In the genomic region with DNA sequence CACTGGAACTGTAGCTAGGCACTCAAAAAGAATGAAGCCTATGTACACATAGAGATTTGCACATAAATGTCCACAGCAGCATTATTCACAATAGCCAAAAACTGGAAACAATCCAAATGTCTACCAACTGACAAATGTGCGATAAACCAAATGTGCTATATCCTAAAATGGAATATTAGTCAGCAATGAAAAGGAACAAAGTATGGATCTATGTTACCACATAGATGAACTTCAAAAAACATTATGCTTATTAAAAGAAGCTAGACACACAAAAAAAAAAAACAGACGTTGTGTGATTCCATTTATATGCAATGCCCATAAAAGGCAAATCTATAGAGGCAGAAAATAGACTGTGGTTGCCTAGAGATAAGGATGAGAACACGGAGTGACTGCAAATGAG, we compare ENCODE assay signal across 38 cellular contexts.
"Had no signal": no experiment of that assay in that cellular context is flagged by ENCODE, and none has a peak within 500 bp of the region (broad histone marks: within the 10 kb centered on the region; RNA-seq: fewer than 3 reads in every experiment).

No MANE protein-coding gene starts in this region.

- H3K4me3 ChIP-seq: adrenal gland, ascending aorta, body of pancreas, breast epithelium, cardiac muscle cell had no signal

- H3K4me1 Mint-ChIP-seq: central memory CD8-positive, alpha-beta T cell had no signal

- H3K36me3 Mint-ChIP-seq: activated naive CD4-positive, alpha-beta T cell treated with anti-CD3 and anti-CD28 coated beads, Interleukin-2, amount 10 ng/mL, durations not matched to agents 7 days and 5 days; activated naive CD4-positive, alpha-beta T cell treated with anti-CD3 and anti-CD28 coated beads, Interleukin-2, amount 50 U/mL, for 72 hours; activated naive CD8-positive, alpha-beta T cell; activated naive CD8-positive, alpha-beta T cell treated with anti-CD3 and anti-CD28 coated beads for 36 hours; activated naive CD8-positive, alpha-beta T cell treated with anti-CD3 and anti-CD28 coated beads, Interleukin-2, amount 10 ng/mL, durations not matched to agents 7 days and 5 days had no signal

- H3K9me3 Mint-ChIP-seq: activated naive CD4-positive, alpha-beta T cell treated with anti-CD3 and anti-CD28 coated beads for 36 hours; activated naive CD4-positive, alpha-beta T cell treated with anti-CD3 and anti-CD28 coated beads, Interleukin-2, amount 10 ng/mL, durations not matched to agents 7 days and 5 days; activated naive CD4-positive, alpha-beta T cell treated with anti-CD3 and anti-CD28 coated beads, Interleukin-2, amount 50 U/mL, for 24 hours; activated naive CD4-positive, alpha-beta T cell treated with anti-CD3 and anti-CD28 coated beads, Interleukin-2, amount 50 U/mL, for 72 hours; activated naive CD8-positive, alpha-beta T cell treated with anti-CD3 and anti-CD28 coated beads for 36 hours; activated naive CD8-positive, alpha-beta T cell treated with anti-CD3 and anti-CD28 coated beads, Interleukin-2, amount 50 U/mL, for 24 hours; activated T-cell treated with anti-CD3 and anti-CD28 coated beads, Interleukin-2, amount 50 U/mL, for 24 hours; activated T-cell treated with anti-CD3 and anti-CD28 coated beads, Interleukin-2, amount 50 U/mL, for 4 hours; activated T-cell treated with anti-CD3 and anti-CD28 coated beads, Interleukin-2, amount 50 U/mL, for 72 hours; activated T-helper 1 cell treated with anti-CD3 and anti-CD28 coated beads, Interleukin-12 subunit alpha, Interleukin-12 subunit beta, Interleukin-2, Interleukin-4 antibody, amounts not matched to agents 30 ng/mL and 10 ng/mL and 1 ng/mL, durations not matched to agents 14 hours and 24 hours and 36 hours; activated T-helper 17 cell treated with anti-CD3 and anti-CD28 coated beads, Interleukin-2, amount 50 U/mL, for 72 hours; activated T-helper 2 cell treated with anti-CD3 and anti-CD28 coated beads, Interferon-gamma antibody, Interleukin-2, Interleukin-4, amounts not matched to agents 10 μg/mL and 5 μg/mL and 100 μg/mL, durations not matched to agents 14 hours and 24 hours and 36 hours; brain; central memory CD8-positive, alpha-beta T cell had no signal

- ATAC-seq: activated naive CD4-positive, alpha-beta T cell treated with anti-CD3 and anti-CD28 coated beads, Interleukin-2, amount 50 U/mL, for 72 hours; activated naive CD8-positive, alpha-beta T cell treated with anti-CD3 and anti-CD28 coated beads, Interleukin-2, amount 50 U/mL, for 24 hours; activated T-cell treated with anti-CD3 and anti-CD28 coated beads, Interleukin-2, amount 50 U/mL, for 4 hours; activated T-cell treated with anti-CD3 and anti-CD28 coated beads, Interleukin-2, amount 50 U/mL, for 72 hours; activated T-helper 17 cell treated with anti-CD3 and anti-CD28 coated beads, Interleukin-2, amount 50 U/mL, for 72 hours; body of pancreas had no signal

- H3K9me3 ChIP-seq: adrenal gland, ascending aorta, body of pancreas, breast epithelium had no signal

- H3K36me3 ChIP-seq: adrenal gland, ascending aorta, brain microvascular endothelial cell, breast epithelium, cardiac muscle cell had no signal

- H3K27ac Mint-ChIP-seq: activated naive CD4-positive, alpha-beta T cell treated with anti-CD3 and anti-CD28 coated beads for 36 hours; activated naive CD4-positive, alpha-beta T cell treated with anti-CD3 and anti-CD28 coated beads, Interleukin-2, amount 10 ng/mL, durations not matched to agents 7 days and 5 days; activated naive CD4-positive, alpha-beta T cell treated with anti-CD3 and anti-CD28 coated beads, Interleukin-2, amount 50 U/mL, for 24 hours; activated naive CD4-positive, alpha-beta T cell treated with anti-CD3 and anti-CD28 coated beads, Interleukin-2, amount 50 U/mL, for 72 hours; activated naive CD8-positive, alpha-beta T cell; activated naive CD8-positive, alpha-beta T cell treated with anti-CD3 and anti-CD28 coated beads for 36 hours; activated naive CD8-positive, alpha-beta T cell treated with anti-CD3 and anti-CD28 coated beads, Interleukin-2, amount 10 ng/mL, durations not matched to agents 7 days and 5 days; activated naive CD8-positive, alpha-beta T cell treated with anti-CD3 and anti-CD28 coated beads, Interleukin-2, amount 50 U/mL, for 24 hours; activated T-cell treated with anti-CD3 and anti-CD28 coated beads, Interleukin-2, amount 50 U/mL, for 24 hours; activated T-cell treated with anti-CD3 and anti-CD28 coated beads, Interleukin-2, amount 50 U/mL, for 72 hours; activated T-helper 1 cell treated with anti-CD3 and anti-CD28 coated beads, Interleukin-12 subunit alpha, Interleukin-12 subunit beta, Interleukin-2, Interleukin-4 antibody, amounts not matched to agents 30 ng/mL and 10 ng/mL and 1 ng/mL, durations not matched to agents 14 hours and 24 hours and 36 hours; activated T-helper 17 cell treated with anti-CD3 and anti-CD28 coated beads, Interleukin-2, amount 50 U/mL, for 72 hours; activated T-helper 2 cell treated with anti-CD3 and anti-CD28 coated beads, Interferon-gamma antibody, Interleukin-2, Interleukin-4, amounts not matched to agents 10 μg/mL and 5 μg/mL and 100 μg/mL, durations not matched to agents 14 hours and 24 hours and 36 hours had no signal

- H3K4me3 Mint-ChIP-seq: activated naive CD4-positive, alpha-beta T cell treated with anti-CD3 and anti-CD28 coated beads for 36 hours; activated naive CD4-positive, alpha-beta T cell treated with anti-CD3 and anti-CD28 coated beads, Interleukin-2, amount 10 ng/mL, durations not matched to agents 7 days and 5 days; activated naive CD4-positive, alpha-beta T cell treated with anti-CD3 and anti-CD28 coated beads, Interleukin-2, amount 50 U/mL, for 24 hours; activated naive CD8-positive, alpha-beta T cell; activated naive CD8-positive, alpha-beta T cell treated with anti-CD3 and anti-CD28 coated beads for 36 hours; activated naive CD8-positive, alpha-beta T cell treated with anti-CD3 and anti-CD28 coated beads, Interleukin-2, amount 10 ng/mL, durations not matched to agents 7 days and 5 days; activated naive CD8-positive, alpha-beta T cell treated with anti-CD3 and anti-CD28 coated beads, Interleukin-2, amount 50 U/mL, for 24 hours; activated T-cell treated with anti-CD3 and anti-CD28 coated beads, Interleukin-2, amount 50 U/mL, for 24 hours; activated T-cell treated with anti-CD3 and anti-CD28 coated beads, Interleukin-2, amount 50 U/mL, for 4 hours; activated T-cell treated with anti-CD3 and anti-CD28 coated beads, Interleukin-2, amount 50 U/mL, for 72 hours; activated T-helper 1 cell treated with anti-CD3 and anti-CD28 coated beads, Interleukin-12 subunit alpha, Interleukin-12 subunit beta, Interleukin-2, Interleukin-4 antibody, amounts not matched to agents 30 ng/mL and 10 ng/mL and 1 ng/mL, durations not matched to agents 14 hours and 24 hours and 36 hours; activated T-helper 17 cell treated with anti-CD3 and anti-CD28 coated beads, Interleukin-2, amount 50 U/mL, for 72 hours; brain; central memory CD8-positive, alpha-beta T cell had no signal

- H3K27me3 Mint-ChIP-seq: activated naive CD4-positive, alpha-beta T cell treated with anti-CD3 and anti-CD28 coated beads, Interleukin-2, amount 50 U/mL, for 24 hours; activated naive CD8-positive, alpha-beta T cell; activated naive CD8-positive, alpha-beta T cell treated with anti-CD3 and anti-CD28 coated beads for 36 hours; activated naive CD8-positive, alpha-beta T cell treated with anti-CD3 and anti-CD28 coated beads, Interleukin-2, amount 10 ng/mL, durations not matched to agents 7 days and 5 days; activated T-cell treated with anti-CD3 and anti-CD28 coated beads, Interleukin-2, amount 50 U/mL, for 24 hours; brain had no signal

- H3K4me1 ChIP-seq: ascending aorta, body of pancreas, breast epithelium had no signal

- FAIRE-seq: bronchial epithelial cell had no signal

- DNase-seq: activated effector memory CD4-positive, alpha-beta T cell treated with anti-CD3 and anti-CD28 coated beads, Interleukin-2, amount 50 U/mL, for 16 hours; activated effector memory CD4-positive, alpha-beta T cell treated with Interleukin-2 at 50 U/mL for 16 hours; activated gamma-delta T cell; activated gamma-delta T cell treated with Interleukin-2 at 50 U/mL for 16 hours; activated naive CD4-positive, alpha-beta T cell; activated naive CD4-positive, alpha-beta T cell treated with anti-CD3 and anti-CD28 coated beads for 36 hours; activated naive CD4-positive, alpha-beta T cell treated with anti-CD3 and anti-CD28 coated beads, Interleukin-2, amount 10 ng/mL, durations not matched to agents 7 days and 5 days; activated naive CD4-positive, alpha-beta T cell treated with anti-CD3 and anti-CD28 coated beads, Interleukin-2, amount 50 U/mL, for 16 hours; activated naive CD4-positive, alpha-beta T cell treated with Interleukin-2 at 50 U/mL for 16 hours; activated naive CD8-positive, alpha-beta T cell treated with anti-CD3 and anti-CD28 coated beads for 36 hours; activated naive CD8-positive, alpha-beta T cell treated with anti-CD3 and anti-CD28 coated beads, Interleukin-2, amount 10 ng/mL, durations not matched to agents 7 days and 5 days; activated naive CD8-positive, alpha-beta T cell treated with anti-CD3 and anti-CD28 coated beads, Interleukin-2, amount 50 U/mL, for 24 hours; activated T-cell treated with anti-CD3 and anti-CD28 coated beads, Interleukin-2, amount 50 U/mL, for 1 hour; activated T-cell treated with anti-CD3 and anti-CD28 coated beads, Interleukin-2, amount 50 U/mL, for 24 hours; activated T-cell treated with anti-CD3 and anti-CD28 coated beads, Interleukin-2, amount 50 U/mL, for 4 hours; activated T-cell treated with anti-CD3 and anti-CD28 coated beads, Interleukin-2, amount 50 U/mL, for 48 hours; activated T-cell treated with anti-CD3 and anti-CD28 coated beads, Interleukin-2, amount 50 U/mL, for 72 hours; adrenal gland; amniotic stem cell; amygdala; aorta; body of pancreas; brain microvascular endothelial cell; caudate nucleus; central memory CD4-positive, alpha-beta T cell; cerebellar nuclear complex had no signal

- H3K27ac ChIP-seq: adrenal gland, ascending aorta, body of pancreas, brain microvascular endothelial cell, breast epithelium, cardiac muscle cell had no signal

- H3K27me3 ChIP-seq: adrenal gland, ascending aorta, body of pancreas, brain microvascular endothelial cell, breast epithelium had no signal
